21 cellular contexts compared by ENCODE assay signal in the genomic region with DNA sequence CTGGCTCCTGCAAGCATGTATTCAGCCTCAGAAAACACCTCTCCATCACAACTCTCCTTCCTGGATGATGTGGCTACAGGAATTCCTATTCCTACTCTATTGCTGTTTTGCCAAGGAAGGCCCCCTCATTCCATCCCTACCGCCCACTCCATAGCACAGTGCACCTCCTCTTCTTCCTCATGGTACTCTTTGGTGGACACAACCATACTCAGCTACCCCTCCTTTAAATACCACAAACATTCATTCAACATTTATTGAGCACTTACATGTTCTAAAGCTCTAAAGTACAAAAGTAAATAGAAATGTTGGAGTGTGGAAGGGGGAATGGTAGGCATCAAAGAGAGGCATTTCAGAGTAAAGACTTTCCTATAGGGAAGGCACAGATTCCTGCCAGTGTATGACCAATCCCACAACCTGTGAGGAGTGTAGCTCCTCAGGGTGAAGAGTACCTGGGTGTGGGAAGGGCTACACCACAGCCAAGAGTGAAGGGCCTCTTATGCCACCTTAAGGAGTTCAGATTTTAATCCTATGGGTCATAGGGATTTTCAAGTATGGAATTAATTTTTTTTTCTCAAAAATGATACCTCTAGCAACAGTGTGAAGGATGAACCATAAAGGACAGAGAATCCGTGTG. TPM values are rescaled to one million over a fixed set of nuclear protein-coding genes. Genes with fewer than 3 reads are reported as not detected.
"Had no signal": no experiment of that assay in that cellular context is flagged by ENCODE, and none has a peak within 500 bp of the region (broad histone marks: within the 10 kb centered on the region; RNA-seq: fewer than 3 reads in every experiment).

No MANE protein-coding gene starts in this region.

- H3K4me3 Mint-ChIP-seq: activated CD4-positive, alpha-beta memory T cell treated with anti-CD3 and anti-CD28 coated beads for 36 hours; activated naive CD4-positive, alpha-beta T cell treated with anti-CD3 and anti-CD28 coated beads for 36 hours; activated naive CD8-positive, alpha-beta T cell treated with anti-CD3 and anti-CD28 coated beads, Interleukin-2, amount 10 ng/mL, durations not matched to agents 7 days and 5 days; activated T-cell treated with anti-CD3 and anti-CD28 coated beads, Interleukin-2, amount 50 U/mL, for 72 hours; immature natural killer cell; naive B cell; neural crest cell had no signal

- ATAC-seq: activated T-cell treated with anti-CD3 and anti-CD28 coated beads, Interleukin-2, amount 50 U/mL, for 72 hours; left lobe of liver; mucosa of descending colon; stimulated activated naive CD8-positive, alpha-beta T cell treated with anti-CD3 and anti-CD28 coated beads, Interleukin-15, Interleukin-2, amounts not matched to agents 100 U/mL and 50 U/mL, for 24 hours had no signal

- H3K36me3 ChIP-seq: spleen had no signal

- DNase-seq: activated CD4-positive, alpha-beta memory T cell treated with anti-CD3 and anti-CD28 coated beads for 36 hours; activated CD4-positive, alpha-beta T cell treated with anti-CD3 and anti-CD28 coated beads for 48 hours; activated effector memory CD4-positive, alpha-beta T cell treated with Interleukin-2 at 50 U/mL for 16 hours; activated naive CD4-positive, alpha-beta T cell treated with anti-CD3 and anti-CD28 coated beads for 36 hours; activated naive CD8-positive, alpha-beta T cell treated with anti-CD3 and anti-CD28 coated beads, Interleukin-2, amount 10 ng/mL, durations not matched to agents 7 days and 5 days; activated T-cell treated with anti-CD3 and anti-CD28 coated beads, Interleukin-2, amount 50 U/mL, for 72 hours; amniotic stem cell; effector CD4-positive, alpha-beta T cell; erythroblast; foreskin fibroblast; immature natural killer cell; mesendoderm; mucosa of descending colon; naive B cell; occipital lobe; retina; spleen; stimulated activated CD4-positive, alpha-beta T cell treated with anti-CD3 and anti-CD28 coated beads, Interleukin-4, amount 100 ng/mL, for 24 hours; stimulated activated naive CD8-positive, alpha-beta T cell treated with anti-CD3 and anti-CD28 coated beads, Interleukin-15, Interleukin-2, amounts not matched to agents 100 U/mL and 50 U/mL, for 24 hours had no signal

- H3K27ac Mint-ChIP-seq: activated CD4-positive, alpha-beta memory T cell treated with anti-CD3 and anti-CD28 coated beads for 36 hours; activated naive CD4-positive, alpha-beta T cell treated with anti-CD3 and anti-CD28 coated beads for 36 hours; activated naive CD8-positive, alpha-beta T cell treated with anti-CD3 and anti-CD28 coated beads, Interleukin-2, amount 10 ng/mL, durations not matched to agents 7 days and 5 days; activated T-cell treated with anti-CD3 and anti-CD28 coated beads, Interleukin-2, amount 50 U/mL, for 72 hours; immature natural killer cell; naive B cell had no signal

- H3K27me3 ChIP-seq: spleen had no signal

- H3K27ac ChIP-seq: spleen had no signal

- H3K9me3 Mint-ChIP-seq: activated CD4-positive, alpha-beta memory T cell treated with anti-CD3 and anti-CD28 coated beads for 36 hours; activated naive CD8-positive, alpha-beta T cell treated with anti-CD3 and anti-CD28 coated beads, Interleukin-2, amount 10 ng/mL, durations not matched to agents 7 days and 5 days; activated T-cell treated with anti-CD3 and anti-CD28 coated beads, Interleukin-2, amount 50 U/mL, for 72 hours had no signal

- H3K27me3 Mint-ChIP-seq: activated CD4-positive, alpha-beta memory T cell treated with anti-CD3 and anti-CD28 coated beads for 36 hours had no signal

- H3K4me3 ChIP-seq: mucosa of descending colon, spleen had no signal

- H3K4me1 Mint-ChIP-seq: activated naive CD8-positive, alpha-beta T cell treated with anti-CD3 and anti-CD28 coated beads, Interleukin-2, amount 10 ng/mL, durations not matched to agents 7 days and 5 days; immature natural killer cell; naive B cell had no signal

- H3K4me1 ChIP-seq: spleen had no signal

- H3K36me3 Mint-ChIP-seq: activated CD4-positive, alpha-beta memory T cell treated with anti-CD3 and anti-CD28 coated beads for 36 hours; activated naive CD8-positive, alpha-beta T cell treated with anti-CD3 and anti-CD28 coated beads, Interleukin-2, amount 10 ng/mL, durations not matched to agents 7 days and 5 days; immature natural killer cell had no signal

RNA-seq across cellular contexts. Expression of a gene that starts 42.5 kb away (rescaled TPM):
- polyA plus RNA-seq: immature natural killer cell had no signal
